ENCODE assay signal across 1 cellular context in the genomic region with DNA sequence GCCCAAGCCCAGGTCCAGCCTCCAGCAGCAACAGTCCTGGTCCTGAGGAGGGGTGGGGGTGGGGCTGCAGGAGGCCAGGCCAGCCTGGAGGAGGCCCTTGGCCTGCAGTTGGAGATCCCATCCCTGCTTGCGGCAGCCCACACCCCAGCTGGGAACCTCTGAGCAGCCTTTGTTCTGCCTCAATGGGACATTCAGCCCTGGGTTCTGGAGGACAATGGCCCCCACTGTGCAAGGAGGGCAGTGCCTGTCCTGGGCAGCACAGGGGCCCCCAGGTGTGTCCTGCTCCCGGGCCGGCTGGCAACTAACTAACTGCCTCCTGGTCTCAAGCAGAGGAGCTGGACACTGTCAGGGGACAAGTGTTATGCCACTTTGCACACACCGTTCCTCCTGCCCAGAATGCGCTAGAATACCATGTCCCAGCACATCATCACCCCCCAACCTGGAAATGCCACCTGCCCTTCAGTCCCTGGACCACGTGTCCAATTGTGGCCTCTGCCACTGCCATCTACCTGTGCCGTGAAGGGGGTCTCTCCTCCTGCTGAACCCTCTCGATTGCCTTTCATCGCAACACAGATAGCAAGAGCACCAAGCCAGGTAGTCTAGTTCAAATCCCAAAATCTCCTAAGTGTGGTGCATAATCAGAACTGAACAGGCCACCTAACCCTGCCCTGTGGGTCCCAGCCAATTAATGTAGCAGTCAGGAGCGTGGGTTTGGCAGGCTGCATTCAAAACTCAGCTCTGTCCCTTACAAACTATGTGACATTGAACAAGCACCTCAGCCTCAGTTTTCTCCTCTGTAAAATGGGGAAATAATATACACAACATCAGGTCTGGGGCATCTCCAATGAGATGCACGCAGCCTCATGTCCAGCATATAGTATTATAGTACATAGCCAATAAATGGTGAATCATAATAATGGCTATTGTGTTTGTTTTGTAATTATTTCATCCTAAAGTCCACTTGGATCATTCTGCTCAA.
TF ChIP-seq lines count a peak whose summit lies in the region.

No MANE protein-coding gene starts in this region.

TF ChIP-seq in GM23338, 12 proteins besides CTCF, POLR2A, EP300 and RAD21 (continued from another document):
- TF ChIP-seq, protein P1, sequence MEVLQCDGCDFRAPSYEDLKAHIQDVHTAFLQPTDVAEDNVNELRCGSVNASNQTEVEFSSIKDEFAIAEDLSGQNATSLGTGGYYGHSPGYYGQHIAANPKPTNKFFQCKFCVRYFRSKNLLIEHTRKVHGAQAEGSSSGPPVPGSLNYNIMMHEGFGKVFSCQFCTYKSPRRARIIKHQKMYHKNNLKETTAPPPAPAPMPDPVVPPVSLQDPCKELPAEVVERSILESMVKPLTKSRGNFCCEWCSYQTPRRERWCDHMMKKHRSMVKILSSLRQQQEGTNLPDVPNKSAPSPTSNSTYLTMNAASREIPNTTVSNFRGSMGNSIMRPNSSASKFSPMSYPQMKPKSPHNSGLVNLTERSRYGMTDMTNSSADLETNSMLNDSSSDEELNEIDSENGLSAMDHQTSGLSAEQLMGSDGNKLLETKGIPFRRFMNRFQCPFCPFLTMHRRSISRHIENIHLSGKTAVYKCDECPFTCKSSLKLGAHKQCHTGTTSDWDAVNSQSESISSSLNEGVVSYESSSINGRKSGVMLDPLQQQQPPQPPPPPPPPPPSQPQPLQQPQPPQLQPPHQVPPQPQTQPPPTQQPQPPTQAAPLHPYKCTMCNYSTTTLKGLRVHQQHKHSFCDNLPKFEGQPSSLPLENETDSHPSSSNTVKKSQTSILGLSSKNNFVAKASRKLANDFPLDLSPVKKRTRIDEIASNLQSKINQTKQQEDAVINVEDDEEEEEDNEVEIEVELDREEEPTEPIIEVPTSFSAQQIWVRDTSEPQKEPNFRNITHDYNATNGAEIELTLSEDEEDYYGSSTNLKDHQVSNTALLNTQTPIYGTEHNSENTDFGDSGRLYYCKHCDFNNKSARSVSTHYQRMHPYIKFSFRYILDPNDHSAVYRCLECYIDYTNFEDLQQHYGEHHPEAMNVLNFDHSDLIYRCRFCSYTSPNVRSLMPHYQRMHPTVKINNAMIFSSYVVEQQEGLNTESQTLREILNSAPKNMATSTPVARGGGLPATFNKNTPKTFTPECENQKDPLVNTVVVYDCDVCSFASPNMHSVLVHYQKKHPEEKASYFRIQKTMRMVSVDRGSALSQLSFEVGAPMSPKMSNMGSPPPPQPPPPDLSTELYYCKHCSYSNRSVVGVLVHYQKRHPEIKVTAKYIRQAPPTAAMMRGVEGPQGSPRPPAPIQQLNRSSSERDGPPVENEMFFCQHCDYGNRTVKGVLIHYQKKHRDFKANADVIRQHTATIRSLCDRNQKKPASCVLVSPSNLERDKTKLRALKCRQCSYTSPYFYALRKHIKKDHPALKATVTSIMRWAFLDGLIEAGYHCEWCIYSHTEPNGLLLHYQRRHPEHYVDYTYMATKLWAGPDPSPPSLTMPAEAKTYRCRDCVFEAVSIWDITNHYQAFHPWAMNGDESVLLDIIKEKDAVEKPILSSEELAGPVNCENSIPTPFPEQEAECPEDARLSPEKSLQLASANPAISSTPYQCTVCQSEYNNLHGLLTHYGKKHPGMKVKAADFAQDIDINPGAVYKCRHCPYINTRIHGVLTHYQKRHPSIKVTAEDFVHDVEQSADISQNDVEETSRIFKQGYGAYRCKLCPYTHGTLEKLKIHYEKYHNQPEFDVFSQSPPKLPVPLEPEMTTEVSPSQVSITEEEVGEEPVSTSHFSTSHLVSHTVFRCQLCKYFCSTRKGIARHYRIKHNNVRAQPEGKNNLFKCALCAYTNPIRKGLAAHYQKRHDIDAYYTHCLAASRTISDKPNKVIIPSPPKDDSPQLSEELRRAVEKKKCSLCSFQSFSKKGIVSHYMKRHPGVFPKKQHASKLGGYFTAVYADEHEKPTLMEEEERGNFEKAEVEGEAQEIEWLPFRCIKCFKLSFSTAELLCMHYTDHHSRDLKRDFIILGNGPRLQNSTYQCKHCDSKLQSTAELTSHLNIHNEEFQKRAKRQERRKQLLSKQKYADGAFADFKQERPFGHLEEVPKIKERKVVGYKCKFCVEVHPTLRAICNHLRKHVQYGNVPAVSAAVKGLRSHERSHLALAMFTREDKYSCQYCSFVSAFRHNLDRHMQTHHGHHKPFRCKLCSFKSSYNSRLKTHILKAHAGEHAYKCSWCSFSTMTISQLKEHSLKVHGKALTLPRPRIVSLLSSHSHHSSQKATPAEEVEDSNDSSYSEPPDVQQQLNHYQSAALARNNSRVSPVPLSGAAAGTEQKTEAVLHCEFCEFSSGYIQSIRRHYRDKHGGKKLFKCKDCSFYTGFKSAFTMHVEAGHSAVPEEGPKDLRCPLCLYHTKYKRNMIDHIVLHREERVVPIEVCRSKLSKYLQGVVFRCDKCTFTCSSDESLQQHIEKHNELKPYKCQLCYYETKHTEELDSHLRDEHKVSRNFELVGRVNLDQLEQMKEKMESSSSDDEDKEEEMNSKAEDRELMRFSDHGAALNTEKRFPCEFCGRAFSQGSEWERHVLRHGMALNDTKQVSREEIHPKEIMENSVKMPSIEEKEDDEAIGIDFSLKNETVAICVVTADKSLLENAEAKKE (CRISPR knock-in tag; IDR thresholded peaks at IDR 0.05) = 0 out of 2 replicates have a peak, but pooled peaks have one; percentile 8
- TF ChIP-seq, protein P2, sequence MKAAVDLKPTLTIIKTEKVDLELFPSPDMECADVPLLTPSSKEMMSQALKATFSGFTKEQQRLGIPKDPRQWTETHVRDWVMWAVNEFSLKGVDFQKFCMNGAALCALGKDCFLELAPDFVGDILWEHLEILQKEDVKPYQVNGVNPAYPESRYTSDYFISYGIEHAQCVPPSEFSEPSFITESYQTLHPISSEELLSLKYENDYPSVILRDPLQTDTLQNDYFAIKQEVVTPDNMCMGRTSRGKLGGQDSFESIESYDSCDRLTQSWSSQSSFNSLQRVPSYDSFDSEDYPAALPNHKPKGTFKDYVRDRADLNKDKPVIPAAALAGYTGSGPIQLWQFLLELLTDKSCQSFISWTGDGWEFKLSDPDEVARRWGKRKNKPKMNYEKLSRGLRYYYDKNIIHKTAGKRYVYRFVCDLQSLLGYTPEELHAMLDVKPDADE (IDR thresholded peaks at IDR 0.05) = no peak
- TF ChIP-seq, protein P3, sequence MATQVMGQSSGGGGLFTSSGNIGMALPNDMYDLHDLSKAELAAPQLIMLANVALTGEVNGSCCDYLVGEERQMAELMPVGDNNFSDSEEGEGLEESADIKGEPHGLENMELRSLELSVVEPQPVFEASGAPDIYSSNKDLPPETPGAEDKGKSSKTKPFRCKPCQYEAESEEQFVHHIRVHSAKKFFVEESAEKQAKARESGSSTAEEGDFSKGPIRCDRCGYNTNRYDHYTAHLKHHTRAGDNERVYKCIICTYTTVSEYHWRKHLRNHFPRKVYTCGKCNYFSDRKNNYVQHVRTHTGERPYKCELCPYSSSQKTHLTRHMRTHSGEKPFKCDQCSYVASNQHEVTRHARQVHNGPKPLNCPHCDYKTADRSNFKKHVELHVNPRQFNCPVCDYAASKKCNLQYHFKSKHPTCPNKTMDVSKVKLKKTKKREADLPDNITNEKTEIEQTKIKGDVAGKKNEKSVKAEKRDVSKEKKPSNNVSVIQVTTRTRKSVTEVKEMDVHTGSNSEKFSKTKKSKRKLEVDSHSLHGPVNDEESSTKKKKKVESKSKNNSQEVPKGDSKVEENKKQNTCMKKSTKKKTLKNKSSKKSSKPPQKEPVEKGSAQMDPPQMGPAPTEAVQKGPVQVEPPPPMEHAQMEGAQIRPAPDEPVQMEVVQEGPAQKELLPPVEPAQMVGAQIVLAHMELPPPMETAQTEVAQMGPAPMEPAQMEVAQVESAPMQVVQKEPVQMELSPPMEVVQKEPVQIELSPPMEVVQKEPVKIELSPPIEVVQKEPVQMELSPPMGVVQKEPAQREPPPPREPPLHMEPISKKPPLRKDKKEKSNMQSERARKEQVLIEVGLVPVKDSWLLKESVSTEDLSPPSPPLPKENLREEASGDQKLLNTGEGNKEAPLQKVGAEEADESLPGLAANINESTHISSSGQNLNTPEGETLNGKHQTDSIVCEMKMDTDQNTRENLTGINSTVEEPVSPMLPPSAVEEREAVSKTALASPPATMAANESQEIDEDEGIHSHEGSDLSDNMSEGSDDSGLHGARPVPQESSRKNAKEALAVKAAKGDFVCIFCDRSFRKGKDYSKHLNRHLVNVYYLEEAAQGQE (IDR thresholded peaks at IDR 0.05; ENCODE audit: unreplicated experiment) = no peak
